ENCODE assay signal across 15 cellular contexts in the genomic region with DNA sequence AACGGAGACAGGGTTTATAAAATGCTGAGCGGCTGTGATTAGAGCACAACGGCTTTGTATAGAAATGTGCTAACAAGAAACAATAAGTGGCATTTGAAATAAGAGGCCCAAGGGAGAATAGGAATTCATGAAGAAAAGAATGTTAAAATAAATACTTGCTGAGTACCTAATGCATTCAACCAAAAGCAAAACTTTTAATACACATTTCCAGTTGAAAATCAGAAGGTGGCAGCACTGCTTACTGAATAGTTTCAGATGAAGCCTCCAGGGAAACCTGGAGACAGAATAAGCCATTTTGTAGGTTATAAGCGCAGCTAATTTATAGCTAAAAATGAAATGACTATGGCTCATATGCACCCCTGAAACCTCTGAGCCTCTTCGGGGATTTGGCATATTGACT.
DNase-seq lines count a peak whose midpoint lies in the region; ATAC-seq and TF ChIP-seq lines count a peak whose summit lies in the region.
"Had no signal": no experiment of that assay in that cellular context is flagged by ENCODE, and none has a peak within 500 bp of the region (broad histone marks: within the 10 kb centered on the region; RNA-seq: fewer than 3 reads in every experiment).

No MANE protein-coding gene starts in this region.

- H3K9ac ChIP-seq in neuronal stem cell (ENCODE audit: low read depth, low read length, poor library complexity) = no peak overlapping the region

- peaks cover 0 to 2% (median 0%) of the 10 kb centered on the region in 5 experiments for H3K9me3 Mint-ChIP-seq in brain
- peaks cover 3 to 6% of the 10 kb centered on the region in 2 donors for H3K9me3 Mint-ChIP-seq in activated T-cell treated with anti-CD3 and anti-CD28 coated beads, Interleukin-2, amount 50 U/mL, for 72 hours

- peaks cover 0 to 4% (median 2%) of the 10 kb centered on the region in 3 experiments for H3K27me3 ChIP-seq in neuronal stem cell (ENCODE audit: control insufficient read depth in 3 of 3, insufficient read depth in 3 of 3, low read depth in 1 of 3, low read length in 3 of 3)
- H3K27me3 ChIP-seq: esophagus squamous epithelium, upper lobe of left lung had no signal

- no peaks in the 10 kb centered on the region for H3K36me3 ChIP-seq in neuronal stem cell (replicated peaks in 1 of 2; ENCODE audit: control insufficient read depth in 2 of 2, insufficient read depth in 2 of 2, low read length in 2 of 2)
- H3K36me3 ChIP-seq: esophagus squamous epithelium, SJCRH30, upper lobe of left lung had no signal

- H3K4me3 ChIP-seq in neuronal stem cell (ENCODE audit: low read length in 2 of 2) = no peak overlapping the region
- H3K4me3 ChIP-seq: esophagus squamous epithelium, SJCRH30, upper lobe of left lung had no signal

- H3K27ac Mint-ChIP-seq in brain (no peak overlapping the region), T-helper 17 cell (no peak overlapping the region)
- no peak overlapping the region for H3K27ac Mint-ChIP-seq in activated T-cell treated with anti-CD3 and anti-CD28 coated beads, Interleukin-2, amount 50 U/mL, for 72 hours
- H3K27ac Mint-ChIP-seq: activated T-helper 17 cell treated with anti-CD3 and anti-CD28 coated beads, Interleukin-2, amount 50 U/mL, for 72 hours; naive B cell had no signal

- H3K9me3 ChIP-seq in neuronal stem cell (replicated peaks in 1 of 2; ENCODE audit: control insufficient read depth in 2 of 2, insufficient read depth in 1 of 2, low read depth in 1 of 2, low read length in 2 of 2) = no peaks in the 10 kb centered on the region
- no peaks in the 10 kb centered on the region for H3K9me3 ChIP-seq in T-helper 17 cell (ENCODE audit: control insufficient read depth, low read length, poor library complexity, severe bottlenecking)
- H3K9me3 ChIP-seq: esophagus squamous epithelium, SJCRH30, upper lobe of left lung had no signal

- H3K4me3 Mint-ChIP-seq in brain = no peak overlapping the region
- no peak overlapping the region for H3K4me3 Mint-ChIP-seq in T-helper 17 cell
- no peak overlapping the region for H3K4me3 Mint-ChIP-seq in activated T-cell treated with anti-CD3 and anti-CD28 coated beads, Interleukin-2, amount 50 U/mL, for 72 hours
- H3K4me3 Mint-ChIP-seq: activated T-helper 17 cell treated with anti-CD3 and anti-CD28 coated beads, Interleukin-2, amount 50 U/mL, for 72 hours; naive B cell had no signal

- no peaks in the 10 kb centered on the region for H3K27me3 Mint-ChIP-seq in brain
- H3K27me3 Mint-ChIP-seq in T-helper 17 cell = no peaks in the 10 kb centered on the region
- no peaks in the 10 kb centered on the region for H3K27me3 Mint-ChIP-seq in activated T-cell treated with anti-CD3 and anti-CD28 coated beads, Interleukin-2, amount 50 U/mL, for 72 hours (ENCODE audit: low read depth)
- H3K27me3 Mint-ChIP-seq: naive B cell had no signal

- H2BK5ac ChIP-seq in neuronal stem cell (ENCODE audit: low read length) = no peak overlapping the region

- H2BK12ac ChIP-seq in neuronal stem cell (ENCODE audit: low read length) = no peak overlapping the region

- no peak for ATAC-seq in T-helper 17 cell
- no peak for ATAC-seq in activated T-cell treated with anti-CD3 and anti-CD28 coated beads, Interleukin-2, amount 50 U/mL, for 72 hours (replicated peaks in 1 of 2)
- ATAC-seq: activated T-helper 17 cell treated with anti-CD3 and anti-CD28 coated beads, Interleukin-2, amount 50 U/mL, for 72 hours had no signal

- no peak overlapping the region for H3K27ac ChIP-seq in neuronal stem cell (replicated peaks; ENCODE audit: low read length)
- H3K27ac ChIP-seq: esophagus squamous epithelium, SJCRH30, upper lobe of left lung had no signal

- WGBS in neuronal stem cell (ENCODE audit: extremely low coverage in 2 of 2, insufficient read length in 2 of 2, insufficient replicate concordance in 1 of 2), 2 donors = no CpG with 5 or more reads among the region's 5 CpGs

- no peak overlapping the region for H4K91ac ChIP-seq in neuronal stem cell (ENCODE audit: low read depth, low read length, poor library complexity)

- no peak overlapping the region for H4K8ac ChIP-seq in neuronal stem cell (ENCODE audit: low read depth, low read length)

- no peak overlapping the region for H2AK5ac ChIP-seq in neuronal stem cell (ENCODE audit: low read depth, low read length)

- H3K36me3 Mint-ChIP-seq in brain (no peaks in the 10 kb centered on the region), T-helper 17 cell (ENCODE audit: low read depth) (no peaks in the 10 kb centered on the region)
- H3K36me3 Mint-ChIP-seq in activated T-cell treated with anti-CD3 and anti-CD28 coated beads, Interleukin-2, amount 50 U/mL, for 72 hours (ENCODE audit: insufficient read depth in 2 of 2) = no peaks in the 10 kb centered on the region
- H3K36me3 Mint-ChIP-seq: naive B cell had no signal

- peaks cover 0 to 2% of the 10 kb centered on the region in 2 donors for H3K4me1 ChIP-seq in neuronal stem cell (ENCODE audit: control insufficient read depth in 2 of 2, insufficient read depth in 1 of 2, low read depth in 1 of 2, low read length in 2 of 2)
- H3K4me1 ChIP-seq: esophagus squamous epithelium, SJCRH30, upper lobe of left lung had no signal

- TF ChIP-seq CTCF in brain (conservative IDR thresholded peaks at IDR 0.05) = peak; percentile 50 to 70

- H3K79me1 ChIP-seq in neuronal stem cell (ENCODE audit: low read depth, low read length) = no peaks in the 10 kb centered on the region

- H3K14ac ChIP-seq in neuronal stem cell (ENCODE audit: low read length) = no peak overlapping the region

- no peak overlapping the region for H3K23ac ChIP-seq in neuronal stem cell (ENCODE audit: low read depth, low read length, poor library complexity)

- DNase-seq in NCI-H526 (lab: John Stamatoyannopoulos, UW) (peak; percentile 28 to 54), NCI-H526 treated with DMSO at 0.1 percent for 48 hours (lab: John Stamatoyannopoulos, UW) (no peak), NCI-H1694 treated with DMSO at 0.1 percent for 48 hours (lab: John Stamatoyannopoulos, UW) (peak; percentile 55), neuronal stem cell (ENCODE audit: low spot score) (no peak), ecto neural progenitor cell (ENCODE audit: low spot score) (no peak), T-helper 17 cell (no peak)
- no peak for DNase-seq in activated T-cell treated with anti-CD3 and anti-CD28 coated beads, Interleukin-2, amount 50 U/mL, for 72 hours
- DNase-seq: activated CD4-positive, alpha-beta T cell treated with anti-CD3 and anti-CD28 coated beads for 1 hour; esophagus squamous epithelium; naive B cell; NCI-H187 treated with DMSO at 0.1 percent for 48 hours; upper lobe of left lung had no signal

- H3K4ac ChIP-seq in neuronal stem cell (ENCODE audit: low read length) = no peak overlapping the region

- no peak overlapping the region for H3K18ac ChIP-seq in neuronal stem cell (ENCODE audit: low read length)

- H3K4me1 Mint-ChIP-seq in brain (peaks cover 17% of the 10 kb centered on the region), T-helper 17 cell (no peaks in the 10 kb centered on the region)
- no peaks in the 10 kb centered on the region for H3K4me1 Mint-ChIP-seq in activated T-cell treated with anti-CD3 and anti-CD28 coated beads, Interleukin-2, amount 50 U/mL, for 72 hours (ENCODE audit: low read depth)
- H3K4me1 Mint-ChIP-seq: activated T-helper 17 cell treated with anti-CD3 and anti-CD28 coated beads, Interleukin-2, amount 50 U/mL, for 72 hours; naive B cell had no signal

- no peak overlapping the region for H2BK15ac ChIP-seq in neuronal stem cell (ENCODE audit: low read length)

- no peak overlapping the region for H3K4me2 ChIP-seq in neuronal stem cell (ENCODE audit: insufficient read depth, low read length, poor library complexity, severe bottlenecking)

- H2AFZ ChIP-seq in neuronal stem cell (ENCODE audit: low read length) = peak overlapping the region; percentile 45

- no peak overlapping the region for H2BK120ac ChIP-seq in neuronal stem cell (ENCODE audit: low read depth, low read length)

Comparison
In these comparisons a context has a peak if more than half of its experiments do, and no peak if none do; other contexts are left out.
1. DNase-seq: peak in NCI-H526 (2 of 2) and NCI-H1694 treated with DMSO at 0.1 percent for 48 hours (single experiment); none in NCI-H526 treated with DMSO at 0.1 percent for 48 hours (single experiment), neuronal stem cell (single experiment), ecto neural progenitor cell (single experiment), T-helper 17 cell (0 of 3) and activated T-cell treated with anti-CD3 and anti-CD28 coated beads, Interleukin-2, amount 50 U/mL, for 72 hours (0 of 2).